ENCODE assay signal across 20 cellular contexts in genomic region chr5:140877262-140877581, GRCh38. TPM values are rescaled to one million over a fixed set of nuclear protein-coding genes. Genes with fewer than 3 reads are reported as not detected.
DNase-seq lines count a peak whose midpoint lies in the region; ATAC-seq and TF ChIP-seq lines count a peak whose summit lies in the region.
"Had no signal": no experiment of that assay in that cellular context is flagged by ENCODE, and none has a peak within 500 bp of the region (broad histone marks: within the 10 kb centered on the region; RNA-seq: fewer than 3 reads in every experiment).

No MANE protein-coding gene starts in this region.

- TF ChIP-seq POLR2A in spleen (IDR thresholded peaks at IDR 0.05) = no peak
- no peak for TF ChIP-seq POLR2A in GM18505 (IDR thresholded peaks at IDR 0.05; ENCODE audit: borderline replicate concordance, extremely low read depth, insufficient read depth, insufficient read length)

- H3K9ac ChIP-seq in neural cell (ENCODE audit: low read length) = no peak overlapping the region
- H3K9ac ChIP-seq: BLaER1 had no signal

- H3K9me2 ChIP-seq in neural cell (ENCODE audit: insufficient read depth, low read length) = no peaks in the 10 kb centered on the region

- H3K4me3 Mint-ChIP-seq in activated naive CD4-positive, alpha-beta T cell treated with anti-CD3 and anti-CD28 coated beads, Interleukin-2, amount 10 ng/mL, durations not matched to agents 7 days and 5 days = no peak overlapping the region
- no peak overlapping the region for H3K4me3 Mint-ChIP-seq in activated naive CD8-positive, alpha-beta T cell treated with anti-CD3 and anti-CD28 coated beads for 36 hours
- H3K4me3 Mint-ChIP-seq: CD4-positive, alpha-beta memory T cell; GM23338; HFFc6 had no signal

- H3K9me3 ChIP-seq in neural cell (ENCODE audit: low read length) = peaks cover 32% of the 10 kb centered on the region
- H3K9me3 ChIP-seq in spleen = peaks cover 0 to 64% (median 26%) of the 10 kb centered on the region in 8 donors

- H3K4me3 ChIP-seq in neural cell (ENCODE audit: low read length) (peak overlapping the region; percentile 67), spleen (no peak overlapping the region)
- H3K4me3 ChIP-seq: BLaER1, GM23338 had no signal

- no peaks in the 10 kb centered on the region for H3K36me3 Mint-ChIP-seq in activated naive CD4-positive, alpha-beta T cell treated with anti-CD3 and anti-CD28 coated beads, Interleukin-2, amount 10 ng/mL, durations not matched to agents 7 days and 5 days
- peaks cover 14 to 32% of the 10 kb centered on the region in 2 donors for H3K36me3 Mint-ChIP-seq in activated naive CD4-positive, alpha-beta T cell treated with anti-CD3 and anti-CD28 coated beads, Interleukin-2, amount 50 U/mL, for 72 hours
- peaks cover 9% of the 10 kb centered on the region for H3K36me3 Mint-ChIP-seq in activated naive CD8-positive, alpha-beta T cell treated with anti-CD3 and anti-CD28 coated beads for 36 hours

- DNase-seq in activated naive CD4-positive, alpha-beta T cell treated with anti-CD3 and anti-CD28 coated beads, Interleukin-2, amount 10 ng/mL, durations not matched to agents 7 days and 5 days = no peak
- DNase-seq in activated naive CD4-positive, alpha-beta T cell treated with anti-CD3 and anti-CD28 coated beads, Interleukin-2, amount 50 U/mL, for 72 hours (ENCODE audit: low spot score in 2 of 2) = no peak
- DNase-seq in spleen = peak; percentile 70
- no peak for DNase-seq in activated naive CD8-positive, alpha-beta T cell treated with anti-CD3 and anti-CD28 coated beads for 36 hours
- no peak for DNase-seq in HUDEP-2 (lab: John Stamatoyannopoulos, UW; ENCODE audit: unreplicated experiment in 76 of 76)
- DNase-seq: 8988T; CD4-positive, alpha-beta memory T cell; DMS153; DMS79; GDM1; HFFc6 had no signal

- peaks cover 11% of the 10 kb centered on the region for H3K27me3 Mint-ChIP-seq in activated naive CD4-positive, alpha-beta T cell treated with anti-CD3 and anti-CD28 coated beads, Interleukin-2, amount 10 ng/mL, durations not matched to agents 7 days and 5 days
- H3K27me3 Mint-ChIP-seq in activated naive CD8-positive, alpha-beta T cell treated with anti-CD3 and anti-CD28 coated beads for 36 hours = peaks cover 61% of the 10 kb centered on the region

- ATAC-seq in activated naive CD4-positive, alpha-beta T cell treated with anti-CD3 and anti-CD28 coated beads, Interleukin-2, amount 50 U/mL, for 72 hours = no peak
- ATAC-seq in HG02884 (IDR thresholded peaks at IDR 0.05; ENCODE audit: unreplicated experiment) (no peak), GM18505 (IDR thresholded peaks at IDR 0.05; ENCODE audit: unreplicated experiment) (no peak)
- ATAC-seq: GM23338, HCT116 had no signal

- H3K4me1 ChIP-seq in spleen = no peaks in the 10 kb centered on the region
- H3K4me1 ChIP-seq: BLaER1 had no signal

- TF ChIP-seq EP300 in neural cell (conservative IDR thresholded peaks at IDR 0.05; ENCODE audit: poor library complexity, severe bottlenecking) = no peak

- intact Hi-C loops in spleen (cut with DNase I; ENCODE audit: low total_unique reads) = no loop called here

- no peaks in the 10 kb centered on the region for H3K4me1 Mint-ChIP-seq in activated naive CD4-positive, alpha-beta T cell treated with anti-CD3 and anti-CD28 coated beads, Interleukin-2, amount 10 ng/mL, durations not matched to agents 7 days and 5 days
- H3K4me1 Mint-ChIP-seq in activated naive CD8-positive, alpha-beta T cell treated with anti-CD3 and anti-CD28 coated beads for 36 hours = peaks cover 3% of the 10 kb centered on the region
- H3K4me1 Mint-ChIP-seq: CD14-positive monocyte; CD4-positive, alpha-beta memory T cell had no signal

- TF ChIP-seq CTCF in neural cell (IDR thresholded peaks at IDR 0.05; ENCODE audit: poor library complexity, severe bottlenecking) = no peak
- TF ChIP-seq CTCF in spleen (IDR thresholded peaks at IDR 0.05 in 8 of 11, conservative IDR thresholded peaks at IDR 0.05 in 3 of 11) = no peak

- no peaks in the 10 kb centered on the region for H3F3A ChIP-seq in neural cell (ENCODE audit: insufficient read depth, low read length, poor library complexity, severe bottlenecking)

- no peak for TF ChIP-seq RAD21 in neural cell (conservative IDR thresholded peaks at IDR 0.05)

- H2AFZ ChIP-seq in neural cell (ENCODE audit: low read depth, low read length) = no peak overlapping the region
- H2AFZ ChIP-seq: GM23338 had no signal

- H3K79me2 ChIP-seq in neural cell (replicated peaks; ENCODE audit: insufficient read depth, low read length) = peaks cover 69% of the 10 kb centered on the region

- no peaks in the 10 kb centered on the region for H4K20me1 ChIP-seq in neural cell (ENCODE audit: insufficient read depth)
- H4K20me1 ChIP-seq: BLaER1 had no signal

- H3K36me3 ChIP-seq in neural cell (ENCODE audit: insufficient read depth, low read length) (peaks cover 34% of the 10 kb centered on the region), spleen (no peaks in the 10 kb centered on the region)
- H3K36me3 ChIP-seq: BLaER1 had no signal

- H3K27ac ChIP-seq in neural cell (ENCODE audit: low read length) (no peak overlapping the region), spleen (no peak overlapping the region)
- H3K27ac ChIP-seq: BLaER1 had no signal

- peak overlapping the region; percentile 58 for H3K27ac Mint-ChIP-seq in activated naive CD4-positive, alpha-beta T cell treated with anti-CD3 and anti-CD28 coated beads, Interleukin-2, amount 10 ng/mL, durations not matched to agents 7 days and 5 days
- H3K27ac Mint-ChIP-seq in activated naive CD4-positive, alpha-beta T cell treated with anti-CD3 and anti-CD28 coated beads, Interleukin-2, amount 50 U/mL, for 72 hours = no peak overlapping the region
- H3K27ac Mint-ChIP-seq in activated naive CD8-positive, alpha-beta T cell treated with anti-CD3 and anti-CD28 coated beads for 36 hours = no peak overlapping the region
- H3K27ac Mint-ChIP-seq: CD14-positive monocyte; CD4-positive, alpha-beta memory T cell; GM23338; HFFc6 had no signal

- H3K27me3 ChIP-seq in neural cell (ENCODE audit: insufficient read depth, low read depth, low read length) = no peaks in the 10 kb centered on the region
- peaks cover 0 to 91% (median 12%) of the 10 kb centered on the region in 7 donors for H3K27me3 ChIP-seq in spleen (replicated peaks in 1 of 7)
- H3K27me3 ChIP-seq: BLaER1 had no signal

- H3K9me3 Mint-ChIP-seq in activated naive CD4-positive, alpha-beta T cell treated with anti-CD3 and anti-CD28 coated beads, Interleukin-2, amount 10 ng/mL, durations not matched to agents 7 days and 5 days = peaks cover 18% of the 10 kb centered on the region
- peaks cover 25 to 33% of the 10 kb centered on the region in 2 donors for H3K9me3 Mint-ChIP-seq in activated naive CD4-positive, alpha-beta T cell treated with anti-CD3 and anti-CD28 coated beads, Interleukin-2, amount 50 U/mL, for 72 hours
- H3K9me3 Mint-ChIP-seq in activated naive CD8-positive, alpha-beta T cell treated with anti-CD3 and anti-CD28 coated beads for 36 hours = peaks cover 16% of the 10 kb centered on the region
- H3K9me3 Mint-ChIP-seq: GM23338 had no signal

- WGBS in spleen, 5 donors = 50 to 61% (median 50%) methylated on average over 31 to 37 of the region's 37 CpGs

- CTCF ChIA-PET in activated naive CD4-positive, alpha-beta T cell treated with anti-CD3 and anti-CD28 coated beads, Interleukin-2, amount 10 ng/mL, durations not matched to agents 7 days and 5 days (lab: Charles Lee) = no interaction called here

- no peak overlapping the region for H3K4me2 ChIP-seq in neural cell (ENCODE audit: low read length)
- H3K4me2 ChIP-seq: BLaER1, GM23338 had no signal

TF ChIP-seq in neural cell, 6 proteins besides CTCF, POLR2A, EP300 and RAD21 (continues in another document):
- TF ChIP-seq POLR2AphosphoS5 (IDR thresholded peaks at IDR 0.05) = no peak
- TF ChIP-seq MXI1 (conservative IDR thresholded peaks at IDR 0.05; ENCODE audit: poor library complexity, severe bottlenecking) = no peak
- no peak for TF ChIP-seq EZH2 (IDR thresholded peaks at IDR 0.05; ENCODE audit: borderline replicate concordance, insufficient read depth, low read length, poor library complexity, severe bottlenecking)

RNA-seq across cellular contexts. Expression of gene PCDHA12, which starts 2.1 kb away (rescaled TPM):
- total RNA-seq in activated naive CD4-positive, alpha-beta T cell treated with anti-CD3 and anti-CD28 coated beads, Interleukin-2, amount 50 U/mL, for 72 hours = not detected
- polyA plus RNA-seq in neural cell (12.8 and 13.9 TPM in 2 replicates), spleen (under 1 TPM in 1 of 3 donors, not detected in 2; 0.06 TPM)
- polyA minus RNA-seq in neural cell = 57.0 and 62.0 TPM in 2 replicates
- under 1 TPM in 4 of 7 donors, not detected in 3; 0.17 to 0.79 (median 0.32) TPM for total RNA-seq in spleen
- total RNA-seq in activated naive CD8-positive, alpha-beta T cell treated with anti-CD3 and anti-CD28 coated beads for 36 hours = not detected
- total RNA-seq: CD4-positive, alpha-beta memory T cell; HT-29 had no signal
- polyA plus RNA-seq: AG04450; CD14-positive monocyte; CD4-positive, alpha-beta memory T cell had no signal

RNA-seq across cellular contexts. Expression of gene PCDHA13, which starts 4.7 kb away (rescaled TPM):
- total RNA-seq in activated naive CD4-positive, alpha-beta T cell treated with anti-CD3 and anti-CD28 coated beads, Interleukin-2, amount 50 U/mL, for 72 hours = not detected
- polyA plus RNA-seq in neural cell (0.89 and 1.2 TPM in 2 replicates), spleen (under 1 TPM in 2 of 3 donors, not detected in 1; 0.20 to 0.21 TPM)
- polyA minus RNA-seq in neural cell = 35.8 and 36.3 TPM in 2 replicates
- under 1 TPM in 5 of 7 donors, not detected in 2; 0.22 to 0.79 (median 0.46) TPM for total RNA-seq in spleen
- not detected for total RNA-seq in activated naive CD8-positive, alpha-beta T cell treated with anti-CD3 and anti-CD28 coated beads for 36 hours
- total RNA-seq: CD4-positive, alpha-beta memory T cell; HFFc6; HT-29 had no signal
- polyA plus RNA-seq: AG04450; CD14-positive monocyte; CD4-positive, alpha-beta memory T cell had no signal

RNA-seq across cellular contexts. Expression of gene PCDHA11, which starts 8.5 kb away (rescaled TPM):
- total RNA-seq in activated naive CD4-positive, alpha-beta T cell treated with anti-CD3 and anti-CD28 coated beads, Interleukin-2, amount 50 U/mL, for 72 hours = not detected
- polyA plus RNA-seq in neural cell (5.3 and 7.3 TPM in 2 replicates), spleen (not detected)
- polyA minus RNA-seq in neural cell = 52.8 and 69.2 TPM in 2 replicates
- total RNA-seq in spleen = under 1 TPM in 6 of 7 donors, not detected in 1; 0.11 to 0.79 (median 0.31) TPM
- not detected for total RNA-seq in activated naive CD8-positive, alpha-beta T cell treated with anti-CD3 and anti-CD28 coated beads for 36 hours
- total RNA-seq: CD4-positive, alpha-beta memory T cell; HT-29 had no signal
- polyA plus RNA-seq: AG04450; CD14-positive monocyte; CD4-positive, alpha-beta memory T cell had no signal

RNA-seq across cellular contexts. Expression of gene PCDHA10, which starts 21.5 kb away (rescaled TPM):
- not detected for total RNA-seq in activated naive CD4-positive, alpha-beta T cell treated with anti-CD3 and anti-CD28 coated beads, Interleukin-2, amount 50 U/mL, for 72 hours
- polyA plus RNA-seq in neural cell = 5.5 and 6.7 TPM in 2 replicates
- polyA minus RNA-seq in neural cell = 26.1 and 28.2 TPM in 2 replicates
- 1 to 10 TPM in 3 of 7 donors, under 1 TPM in 4; 0.34 to 1.4 (median 0.60) TPM for total RNA-seq in spleen
- polyA plus RNA-seq in spleen = under 1 TPM in 2 of 3 donors, not detected in 1; 0.02 to 0.03 TPM
- total RNA-seq in activated naive CD8-positive, alpha-beta T cell treated with anti-CD3 and anti-CD28 coated beads for 36 hours = not detected
- total RNA-seq: CD4-positive, alpha-beta memory T cell; HFFc6 had no signal
- polyA plus RNA-seq: CD14-positive monocyte; CD4-positive, alpha-beta memory T cell had no signal

RNA-seq across cellular contexts. Expression of gene PCDHA9, which starts 29.0 kb away (rescaled TPM):
- total RNA-seq in activated naive CD4-positive, alpha-beta T cell treated with anti-CD3 and anti-CD28 coated beads, Interleukin-2, amount 50 U/mL, for 72 hours = not detected
- polyA plus RNA-seq in neural cell (0.56 and 0.88 TPM in 2 replicates), spleen (not detected)
- 14.4 and 15.9 TPM in 2 replicates for polyA minus RNA-seq in neural cell
- total RNA-seq in spleen = under 1 TPM in 5 of 7 donors, not detected in 2; 0.13 to 0.98 (median 0.17) TPM
- total RNA-seq in activated naive CD8-positive, alpha-beta T cell treated with anti-CD3 and anti-CD28 coated beads for 36 hours = not detected
- total RNA-seq: CD4-positive, alpha-beta memory T cell; HT-29 had no signal
- polyA plus RNA-seq: CD14-positive monocyte; CD4-positive, alpha-beta memory T cell had no signal
